Comparison of ENCODE assay signal across 20 cellular contexts in genomic region chr10:48788551-48788950, GRCh38.
A peak's percentile ranks its signal among the peaks of the same experiment; 100 is the strongest.
DNase-seq lines count a peak whose midpoint lies in the region; ATAC-seq, FAIRE-seq and TF ChIP-seq lines count a peak whose summit lies in the region.
"Had no signal": no experiment of that assay in that cellular context is flagged by ENCODE, and none has a peak within 500 bp of the region (broad histone marks: within the 10 kb centered on the region; RNA-seq: fewer than 3 reads in every experiment).

No MANE protein-coding gene starts in this region.

- H3K9me3 ChIP-seq in trophoblast cell (ENCODE audit: insufficient read depth, low read depth, low read length) = no peaks in the 10 kb centered on the region
- no peaks in the 10 kb centered on the region for H3K9me3 ChIP-seq in neuronal stem cell (replicated peaks in 1 of 2; ENCODE audit: control insufficient read depth in 2 of 2, insufficient read depth in 1 of 2, low read depth in 1 of 2, low read length in 2 of 2)
- H3K9me3 ChIP-seq: A549, BLaER1, HAP-1 had no signal

- H3K4me2 ChIP-seq in trophoblast cell (ENCODE audit: low read length) (no peak overlapping the region), neuronal stem cell (ENCODE audit: insufficient read depth, low read length, poor library complexity, severe bottlenecking) (no peak overlapping the region)
- H3K4me2 ChIP-seq: A549, BLaER1 had no signal

- no peaks in the 10 kb centered on the region for H3K4me1 ChIP-seq in trophoblast cell (ENCODE audit: control insufficient read depth in 1 of 2, insufficient read depth in 2 of 2, low read length in 2 of 2)
- no peaks in the 10 kb centered on the region for H3K4me1 ChIP-seq in neuronal stem cell (ENCODE audit: control insufficient read depth in 2 of 2, insufficient read depth in 1 of 2, low read depth in 1 of 2, low read length in 2 of 2)
- H3K4me1 ChIP-seq: A549, BLaER1, HAP-1 had no signal

- H2BK120ac ChIP-seq in trophoblast cell (ENCODE audit: insufficient read depth, low read length, poor library complexity) (no peak overlapping the region), neuronal stem cell (ENCODE audit: low read depth, low read length) (no peak overlapping the region)

- no peak overlapping the region for H3K18ac ChIP-seq in trophoblast cell (ENCODE audit: low read length)
- no peak overlapping the region for H3K18ac ChIP-seq in neuronal stem cell (ENCODE audit: low read length)

- H3K9me3 Mint-ChIP-seq in memory B cell = no peaks in the 10 kb centered on the region

- no peak for FAIRE-seq in bronchial epithelial cell (lab: Jason Lieb, UNC)
- FAIRE-seq: A549, GM12891, GM19239 had no signal

- H4K91ac ChIP-seq in trophoblast cell (ENCODE audit: low read depth, low read length) = no peak overlapping the region
- no peak overlapping the region for H4K91ac ChIP-seq in neuronal stem cell (ENCODE audit: low read depth, low read length, poor library complexity)

- H3K14ac ChIP-seq in trophoblast cell (ENCODE audit: low read length) (no peak overlapping the region), neuronal stem cell (ENCODE audit: low read length) (no peak overlapping the region)

- H3K27me3 ChIP-seq in bronchial epithelial cell (ENCODE audit: control insufficient read depth, insufficient read depth, low read length) (no peaks in the 10 kb centered on the region), trophoblast cell (ENCODE audit: insufficient read depth, low read length) (no peaks in the 10 kb centered on the region), neuronal stem cell (ENCODE audit: control insufficient read depth in 3 of 3, insufficient read depth in 3 of 3, low read depth in 1 of 3, low read length in 3 of 3) (peaks cover 0 to 12% (median 0%) of the 10 kb centered on the region in 3 experiments)
- H3K27me3 ChIP-seq: BLaER1 had no signal

- H4K8ac ChIP-seq in trophoblast cell (ENCODE audit: low read depth, low read length) (no peak overlapping the region), neuronal stem cell (ENCODE audit: low read depth, low read length) (no peak overlapping the region)

- H3K23ac ChIP-seq in trophoblast cell (ENCODE audit: low read length) (no peak overlapping the region), neuronal stem cell (ENCODE audit: low read depth, low read length, poor library complexity) (no peak overlapping the region)

- H2AK5ac ChIP-seq in trophoblast cell (ENCODE audit: low read length) (no peak overlapping the region), neuronal stem cell (ENCODE audit: low read depth, low read length) (no peak overlapping the region)

- no peaks in the 10 kb centered on the region for H3K79me2 ChIP-seq in trophoblast cell (ENCODE audit: control insufficient read depth, insufficient read depth, low read length, poor library complexity)

- no peaks in the 10 kb centered on the region for H3K79me1 ChIP-seq in trophoblast cell (ENCODE audit: low read length)
- no peaks in the 10 kb centered on the region for H3K79me1 ChIP-seq in neuronal stem cell (ENCODE audit: low read depth, low read length)

- H2BK15ac ChIP-seq in neuronal stem cell (ENCODE audit: low read length) = no peak overlapping the region

- H3K4ac ChIP-seq in trophoblast cell (ENCODE audit: low read depth, low read length) (no peak overlapping the region), neuronal stem cell (ENCODE audit: low read length) (no peak overlapping the region)

- no peak overlapping the region for H2AFZ ChIP-seq in trophoblast cell (ENCODE audit: insufficient read depth, low read length, poor library complexity)
- no peak overlapping the region for H2AFZ ChIP-seq in neuronal stem cell (ENCODE audit: low read length)
- H2AFZ ChIP-seq: GM23248 had no signal

- H2BK5ac ChIP-seq in trophoblast cell (ENCODE audit: low read depth, low read length, poor library complexity) = no peak overlapping the region
- H2BK5ac ChIP-seq in neuronal stem cell (ENCODE audit: low read length) = no peak overlapping the region

- no peak for ATAC-seq in memory B cell (ENCODE audit: low read depth)
- ATAC-seq: A549 had no signal

- DNase-seq in NCI-H146 (lab: John Stamatoyannopoulos, UW) (peak; percentile 23), NCI-H146 treated with DMSO at 0.1 percent for 48 hours (lab: John Stamatoyannopoulos, UW; ENCODE audit: unreplicated experiment) (no peak), LNCaP clone FGC (ENCODE audit: low read depth) (peak; percentile 64), bronchial epithelial cell (ENCODE audit: low read depth) (peak; percentile 57), memory B cell (ENCODE audit: low spot score in 2 of 2) (no peak), trophoblast cell (no peak), neuronal stem cell (ENCODE audit: low spot score) (no peak), iPS-NIHi7 (ENCODE audit: extremely low spot score) (no peak)
- DNase-seq: CD4-positive, alpha-beta memory T cell; DMS153; DND-41; EL; GM23248 had no signal

- no peak overlapping the region for H3K4me3 Mint-ChIP-seq in memory B cell
- H3K4me3 Mint-ChIP-seq: CD14-positive monocyte; CD4-positive, alpha-beta memory T cell had no signal

- WGBS in trophoblast cell (ENCODE audit: extremely low coverage, insufficient coverage, insufficient read length) = no CpG with 5 or more reads among the region's 5 CpGs
- WGBS in neuronal stem cell (ENCODE audit: extremely low coverage in 2 of 2, insufficient read length in 2 of 2, insufficient replicate concordance in 1 of 2), 2 donors = no CpG with 5 or more reads among the region's 5 CpGs

- H3K27ac Mint-ChIP-seq in memory B cell = peak overlapping the region; percentile 60
- H3K27ac Mint-ChIP-seq: CD4-positive, alpha-beta memory T cell had no signal

- peaks cover 3% of the 10 kb centered on the region for H3K4me1 Mint-ChIP-seq in memory B cell
- H3K4me1 Mint-ChIP-seq: CD4-positive, alpha-beta memory T cell had no signal

- H2BK12ac ChIP-seq in trophoblast cell (ENCODE audit: low read length) (no peak overlapping the region), neuronal stem cell (ENCODE audit: low read length) (no peak overlapping the region)

- no peak for TF ChIP-seq CTCF in LNCaP clone FGC (IDR thresholded peaks at IDR 0.05; ENCODE audit: control insufficient read depth, extremely low read depth, insufficient read depth)
- TF ChIP-seq CTCF in bronchial epithelial cell (IDR thresholded peaks at IDR 0.05; ENCODE audit: insufficient read depth, low read length, severe bottlenecking) = no peak

- H3K27ac ChIP-seq in trophoblast cell (ENCODE audit: low read depth, low read length) (no peak overlapping the region), neuronal stem cell (replicated peaks; ENCODE audit: low read length) (no peak overlapping the region)
- H3K27ac ChIP-seq: 22Rv1, A549, BLaER1, GM23248 had no signal

- H4K12ac ChIP-seq in trophoblast cell (ENCODE audit: low read depth, low read length) = no peak overlapping the region

- H3K4me3 ChIP-seq in LNCaP clone FGC (ENCODE audit: low read depth, low read length) = no peak overlapping the region
- no peak overlapping the region for H3K4me3 ChIP-seq in bronchial epithelial cell (ENCODE audit: low read depth, low read length)
- H3K4me3 ChIP-seq in trophoblast cell (ENCODE audit: low read depth, low read length) = no peak overlapping the region
- no peak overlapping the region for H3K4me3 ChIP-seq in neuronal stem cell (ENCODE audit: low read length in 2 of 2)
- H3K4me3 ChIP-seq: A549, BLaER1, GM23248, HAP-1 had no signal

- no peaks in the 10 kb centered on the region for H3K27me3 Mint-ChIP-seq in memory B cell

- H3K36me3 ChIP-seq in bronchial epithelial cell (ENCODE audit: control insufficient read depth, insufficient read depth, low read length) (no peaks in the 10 kb centered on the region), trophoblast cell (ENCODE audit: control insufficient read depth in 1 of 2, insufficient read depth in 2 of 2, low read length in 2 of 2) (no peaks in the 10 kb centered on the region), neuronal stem cell (replicated peaks in 1 of 2; ENCODE audit: control insufficient read depth in 2 of 2, insufficient read depth in 2 of 2, low read length in 2 of 2) (no peaks in the 10 kb centered on the region)
- H3K36me3 ChIP-seq: HAP-1 had no signal

- H3K9ac ChIP-seq in trophoblast cell (ENCODE audit: low read length) = no peak overlapping the region
- H3K9ac ChIP-seq in neuronal stem cell (ENCODE audit: low read depth, low read length, poor library complexity) = no peak overlapping the region
- H3K9ac ChIP-seq: BLaER1, GM23248 had no signal

- H3K36me3 Mint-ChIP-seq in memory B cell = peaks cover 40% of the 10 kb centered on the region
- H3K36me3 Mint-ChIP-seq: CD4-positive, alpha-beta memory T cell had no signal

Comparison
In these comparisons a context has a peak if more than half of its experiments do, and no peak if none do; other contexts are left out.
1. DNase-seq: peak in NCI-H146 (single experiment), LNCaP clone FGC (single experiment) and bronchial epithelial cell (single experiment); none in NCI-H146 treated with DMSO at 0.1 percent for 48 hours (single experiment), memory B cell (0 of 2), trophoblast cell (0 of 2), neuronal stem cell (single experiment) and iPS-NIHi7 (single experiment).